21 cellular contexts compared by ENCODE assay signal in genomic region chr2:182456784-182457183, GRCh38. TPM values are rescaled to one million over a fixed set of nuclear protein-coding genes. Genes with fewer than 3 reads are reported as not detected.
DNase-seq lines count a peak whose midpoint lies in the region; ATAC-seq and TF ChIP-seq lines count a peak whose summit lies in the region.
"Had no signal": no experiment of that assay in that cellular context is flagged by ENCODE, and none has a peak within 500 bp of the region (broad histone marks: within the 10 kb centered on the region; RNA-seq: fewer than 3 reads in every experiment).

No MANE protein-coding gene starts in this region.

- H3K4me2 ChIP-seq in mesenchymal stem cell (ENCODE audit: low read length, poor library complexity, severe bottlenecking) (no peak overlapping the region), neural progenitor cell (no peak overlapping the region)

- no peak overlapping the region for H3K23ac ChIP-seq in mesenchymal stem cell (ENCODE audit: low read length in 2 of 2)

- H3K9me3 Mint-ChIP-seq in neural progenitor cell = peaks cover 2% of the 10 kb centered on the region
- H3K9me3 Mint-ChIP-seq: activated B cell treated with CpG ODN at 0.5 μM for 24 hours; activated CD4-positive, alpha-beta memory T cell treated with anti-CD3 and anti-CD28 coated beads for 36 hours; activated naive CD8-positive, alpha-beta T cell treated with anti-CD3 and anti-CD28 coated beads, Interleukin-2, amount 10 ng/mL, durations not matched to agents 7 days and 5 days; dendritic cell treated with granulocyte-macrophage colony-stimulating factor and Interleukin-4, amounts not matched to agents 40 ng/mL and 50 ng/mL, for 4 days had no signal

- no peaks in the 10 kb centered on the region for H4K20me1 ChIP-seq in neural progenitor cell (ENCODE audit: low read depth)

- no peak overlapping the region for H3K27ac Mint-ChIP-seq in neural progenitor cell
- H3K27ac Mint-ChIP-seq: activated B cell treated with CpG ODN at 0.5 μM for 24 hours; activated CD4-positive, alpha-beta memory T cell treated with anti-CD3 and anti-CD28 coated beads for 36 hours; activated naive CD8-positive, alpha-beta T cell treated with anti-CD3 and anti-CD28 coated beads, Interleukin-2, amount 10 ng/mL, durations not matched to agents 7 days and 5 days; CD4-positive, CD25-positive, alpha-beta regulatory T cell; dendritic cell treated with granulocyte-macrophage colony-stimulating factor and Interleukin-4, amounts not matched to agents 40 ng/mL and 50 ng/mL, for 4 days; naive thymus-derived CD4-positive, alpha-beta T cell had no signal

- H3K36me3 ChIP-seq in mesenchymal stem cell (ENCODE audit: control insufficient read depth in 1 of 2, insufficient read depth in 2 of 2, low read depth in 1 of 2, low read length in 2 of 2) (no peaks in the 10 kb centered on the region), gastroesophageal sphincter (no peaks in the 10 kb centered on the region), neural progenitor cell (no peaks in the 10 kb centered on the region)

- H2AFZ ChIP-seq in mesenchymal stem cell (ENCODE audit: low read depth, low read length) = no peak overlapping the region
- H2AFZ ChIP-seq in neural progenitor cell (replicated peaks) = no peak overlapping the region

- DNase-seq in AG10803 (ENCODE audit: low read depth) (peak; percentile 50), fibroblast of gingiva (ENCODE audit: low read depth) (peak; percentile 49), mesenchymal stem cell (peak; percentile 14), DMS 273 (lab: John Stamatoyannopoulos, UW; ENCODE audit: unreplicated experiment) (no peak), SW480 (ENCODE audit: low spot score) (no peak), neural progenitor cell (ENCODE audit: low spot score) (no peak)
- DNase-seq: activated B cell treated with CpG ODN at 0.5 μM for 24 hours; activated CD4-positive, alpha-beta memory T cell treated with anti-CD3 and anti-CD28 coated beads for 36 hours; activated naive CD8-positive, alpha-beta T cell treated with anti-CD3 and anti-CD28 coated beads, Interleukin-2, amount 10 ng/mL, durations not matched to agents 7 days and 5 days; CD4-positive, CD25-positive, alpha-beta regulatory T cell; Karpas-422; kidney; mesendoderm; naive thymus-derived CD4-positive, alpha-beta T cell; NCI-H187 treated with DMSO at 0.1 percent for 48 hours; T1000 had no signal

- H2AK5ac ChIP-seq in mesenchymal stem cell (ENCODE audit: low read length, severe bottlenecking) = no peak overlapping the region

- H3K9ac ChIP-seq in mesenchymal stem cell (ENCODE audit: low read length) = no peak overlapping the region
- no peak overlapping the region for H3K9ac ChIP-seq in neural progenitor cell

- no peak overlapping the region for H3K14ac ChIP-seq in mesenchymal stem cell (ENCODE audit: low read length in 2 of 2)

- ATAC-seq in SK-N-SH treated with all-trans-retinoic acid at 6 μM for 48 hours (peak; percentile 54; the same call in 2 of the 3 replicates), gastroesophageal sphincter (no peak)
- ATAC-seq: foreskin keratinocyte; naive thymus-derived CD4-positive, alpha-beta T cell had no signal

- H3K79me1 ChIP-seq in mesenchymal stem cell (replicated peaks; ENCODE audit: low read length, poor library complexity, severe bottlenecking) = no peaks in the 10 kb centered on the region

- H3K18ac ChIP-seq in mesenchymal stem cell (ENCODE audit: low read depth in 1 of 2, low read length in 2 of 2) = peak overlapping the region in 1 of 2 experiments; percentile 34

- H2BK15ac ChIP-seq in mesenchymal stem cell (ENCODE audit: low read depth, poor library complexity, severe bottlenecking) = no peak overlapping the region

- no peak overlapping the region for H2BK5ac ChIP-seq in mesenchymal stem cell (ENCODE audit: low read depth, low read length, poor library complexity, severe bottlenecking)

- no peak for TF ChIP-seq POLR2A in gastroesophageal sphincter (IDR thresholded peaks at IDR 0.05)

- H2BK120ac ChIP-seq in mesenchymal stem cell (ENCODE audit: low read depth, low read length) = no peak overlapping the region

- H3K4me1 Mint-ChIP-seq in neural progenitor cell = peaks cover 10% of the 10 kb centered on the region
- H3K4me1 Mint-ChIP-seq: activated B cell treated with CpG ODN at 0.5 μM for 24 hours; activated naive CD8-positive, alpha-beta T cell treated with anti-CD3 and anti-CD28 coated beads, Interleukin-2, amount 10 ng/mL, durations not matched to agents 7 days and 5 days; CD4-positive, CD25-positive, alpha-beta regulatory T cell; naive thymus-derived CD4-positive, alpha-beta T cell had no signal

- no CpG with 5 or more reads among the region's 4 CpGs for WGBS in mesenchymal stem cell
- 43 to 53% methylated on average over 4 of the region's 4 CpGs for WGBS in gastroesophageal sphincter (ENCODE audit: low coverage in 1 of 2), 2 donors

- H3K4me1 ChIP-seq in mesenchymal stem cell (ENCODE audit: control insufficient read depth, insufficient read depth, low read depth, low read length) = peaks cover 2% of the 10 kb centered on the region
- no peaks in the 10 kb centered on the region for H3K4me1 ChIP-seq in gastroesophageal sphincter
- no peaks in the 10 kb centered on the region for H3K4me1 ChIP-seq in neural progenitor cell
- H3K4me1 ChIP-seq: foreskin keratinocyte had no signal

- no peaks in the 10 kb centered on the region for H3K79me2 ChIP-seq in neural progenitor cell (ENCODE audit: low read depth)

- H3K27ac ChIP-seq in mesenchymal stem cell (ENCODE audit: low read length, poor library complexity, severe bottlenecking) (peak overlapping the region; percentile 70), gastroesophageal sphincter (no peak overlapping the region), neural progenitor cell (no peak overlapping the region)
- H3K27ac ChIP-seq: foreskin keratinocyte, RWPE1 had no signal

- H3K9me3 ChIP-seq in mesenchymal stem cell (ENCODE audit: control insufficient read depth, low read length) (no peaks in the 10 kb centered on the region), gastroesophageal sphincter (no peaks in the 10 kb centered on the region), neural progenitor cell (ENCODE audit: low read depth) (no peaks in the 10 kb centered on the region)

- no peaks in the 10 kb centered on the region for H3F3A ChIP-seq in neural progenitor cell (ENCODE audit: low read depth)

- H3K4me3 Mint-ChIP-seq in neural progenitor cell = no peak overlapping the region
- H3K4me3 Mint-ChIP-seq: activated B cell treated with CpG ODN at 0.5 μM for 24 hours; activated CD4-positive, alpha-beta memory T cell treated with anti-CD3 and anti-CD28 coated beads for 36 hours; activated naive CD8-positive, alpha-beta T cell treated with anti-CD3 and anti-CD28 coated beads, Interleukin-2, amount 10 ng/mL, durations not matched to agents 7 days and 5 days; CD4-positive, CD25-positive, alpha-beta regulatory T cell; dendritic cell treated with granulocyte-macrophage colony-stimulating factor and Interleukin-4, amounts not matched to agents 40 ng/mL and 50 ng/mL, for 4 days; naive thymus-derived CD4-positive, alpha-beta T cell had no signal

- H3K4me3 ChIP-seq in AG10803 (ENCODE audit: low read length) = no peak overlapping the region
- no peak overlapping the region for H3K4me3 ChIP-seq in mesenchymal stem cell (ENCODE audit: insufficient read depth in 1 of 2, low read depth in 1 of 2, low read length in 2 of 2)
- no peak overlapping the region for H3K4me3 ChIP-seq in gastroesophageal sphincter
- H3K4me3 ChIP-seq in neural progenitor cell = no peak overlapping the region

- no peak for TF ChIP-seq CTCF in AG10803 (conservative IDR thresholded peaks at IDR 0.05; ENCODE audit: low read length)
- TF ChIP-seq CTCF in gastroesophageal sphincter (IDR thresholded peaks at IDR 0.05) = no peak
- no peak for TF ChIP-seq CTCF in neural progenitor cell (IDR thresholded peaks at IDR 0.05)

- no peak overlapping the region for H2BK12ac ChIP-seq in mesenchymal stem cell (ENCODE audit: low read length in 2 of 2)

- peaks cover 4% of the 10 kb centered on the region for H3K36me3 Mint-ChIP-seq in neural progenitor cell
- H3K36me3 Mint-ChIP-seq: activated CD4-positive, alpha-beta memory T cell treated with anti-CD3 and anti-CD28 coated beads for 36 hours; activated naive CD8-positive, alpha-beta T cell treated with anti-CD3 and anti-CD28 coated beads, Interleukin-2, amount 10 ng/mL, durations not matched to agents 7 days and 5 days; CD4-positive, CD25-positive, alpha-beta regulatory T cell; naive thymus-derived CD4-positive, alpha-beta T cell had no signal

- no peak for TF ChIP-seq EP300 in gastroesophageal sphincter (IDR thresholded peaks at IDR 0.05)

- H4K8ac ChIP-seq in mesenchymal stem cell (ENCODE audit: low read length) = no peak overlapping the region

- H3K27me3 Mint-ChIP-seq in neural progenitor cell (ENCODE audit: insufficient read depth, low read depth) = no peaks in the 10 kb centered on the region
- H3K27me3 Mint-ChIP-seq: activated B cell treated with CpG ODN at 0.5 μM for 24 hours; activated CD4-positive, alpha-beta memory T cell treated with anti-CD3 and anti-CD28 coated beads for 36 hours; activated naive CD8-positive, alpha-beta T cell treated with anti-CD3 and anti-CD28 coated beads, Interleukin-2, amount 10 ng/mL, durations not matched to agents 7 days and 5 days; CD4-positive, CD25-positive, alpha-beta regulatory T cell; dendritic cell treated with granulocyte-macrophage colony-stimulating factor and Interleukin-4, amounts not matched to agents 40 ng/mL and 50 ng/mL, for 4 days; naive thymus-derived CD4-positive, alpha-beta T cell had no signal

- H3K27me3 ChIP-seq in mesenchymal stem cell (ENCODE audit: control insufficient read depth in 1 of 2, insufficient read depth in 1 of 2, low read length in 2 of 2) (no peaks in the 10 kb centered on the region), gastroesophageal sphincter (no peaks in the 10 kb centered on the region), neural progenitor cell (no peaks in the 10 kb centered on the region)
- H3K27me3 ChIP-seq: foreskin keratinocyte had no signal

- H3K4ac ChIP-seq in mesenchymal stem cell (ENCODE audit: low read depth in 1 of 2, low read length in 2 of 2) = no peak overlapping the region

- H4K91ac ChIP-seq in mesenchymal stem cell (ENCODE audit: low read length) = no peak overlapping the region

TF ChIP-seq in SK-N-SH treated with all-trans-retinoic acid at 6 μM for 48 hours, 23 proteins besides CTCF, POLR2A, EP300 and RAD21 (continues in another document):
- TF ChIP-seq GLIS3 (CRISPR knock-in tag; IDR thresholded peaks at IDR 0.05) (no peak), TOX (CRISPR knock-in tag; IDR thresholded peaks at IDR 0.05; ENCODE audit: borderline replicate concordance) (no peak), ZFP3 (CRISPR knock-in tag; IDR thresholded peaks at IDR 0.05) (no peak)

RNA-seq across cellular contexts. Expression of gene PDE1A, which starts 29.9 kb away (rescaled TPM):
- polyA plus RNA-seq in mesenchymal stem cell (2013, experiment 1 of 2) = 7.7 TPM
- 8.7 TPM for polyA plus RNA-seq in mesenchymal stem cell (2013, experiment 2 of 2)
- total RNA-seq in gastroesophageal sphincter (10 to 100 TPM in 3 of 4 donors, 1 to 10 TPM in 1; 7.2 to 17.2 (median 11.8) TPM), neural progenitor cell (ENCODE audit: low replicate concordance) (0.06 TPM in 1 of 2 replicates, not detected in the other)
- total RNA-seq: activated B cell treated with CpG ODN at 0.5 μM for 24 hours; activated CD4-positive, alpha-beta memory T cell treated with anti-CD3 and anti-CD28 coated beads for 36 hours; activated naive CD8-positive, alpha-beta T cell treated with anti-CD3 and anti-CD28 coated beads, Interleukin-2, amount 10 ng/mL, durations not matched to agents 7 days and 5 days; CD4-positive, CD25-positive, alpha-beta regulatory T cell; naive thymus-derived CD4-positive, alpha-beta T cell had no signal
- polyA plus RNA-seq: CD4-positive, CD25-positive, alpha-beta regulatory T cell; foreskin keratinocyte; naive thymus-derived CD4-positive, alpha-beta T cell had no signal

Comparison
In these comparisons a context has a peak if more than half of its experiments do, and no peak if none do; other contexts are left out.
1. DNase-seq: peak in AG10803 (single experiment), fibroblast of gingiva (single experiment) and mesenchymal stem cell (single experiment); none in DMS 273 (single experiment), SW480 (single experiment) and neural progenitor cell (single experiment).